In the genomic region with DNA sequence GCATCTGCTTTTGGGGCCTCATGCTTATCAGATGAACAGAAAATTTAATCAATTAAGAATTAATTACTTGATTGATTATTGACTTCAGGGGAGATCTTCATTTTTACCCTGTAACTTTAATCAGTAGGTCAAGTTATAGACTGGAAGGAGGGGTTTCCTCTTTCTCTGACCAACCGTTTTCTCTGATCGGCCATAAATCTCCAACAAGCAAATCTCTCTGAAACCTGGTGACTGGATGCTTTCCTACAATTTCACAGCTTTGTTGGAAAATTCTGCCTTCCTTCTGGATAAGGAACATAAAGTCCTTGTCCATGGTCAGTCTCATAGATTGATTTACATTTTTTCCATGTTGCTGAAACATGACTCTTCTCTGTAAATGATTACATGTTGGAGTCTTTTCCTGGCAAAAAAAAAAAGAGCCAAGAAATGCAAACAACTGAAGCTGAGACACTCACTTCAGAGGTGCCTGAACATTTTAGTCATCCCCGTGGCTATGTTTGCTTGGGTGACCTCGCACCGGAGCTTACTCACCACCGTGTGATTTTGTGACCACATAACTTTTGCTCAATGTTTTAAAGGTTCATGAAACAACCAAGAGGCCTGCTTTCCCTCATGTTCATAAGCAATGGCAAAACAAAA, we compare ENCODE assay signal across 9 cellular contexts. TPM values are rescaled to one million over a fixed set of nuclear protein-coding genes. Genes with fewer than 3 reads are reported as not detected.
DNase-seq lines count a peak whose midpoint lies in the region; ATAC-seq and TF ChIP-seq lines count a peak whose summit lies in the region.
"Had no signal": no experiment of that assay in that cellular context is flagged by ENCODE, and none has a peak within 500 bp of the region (broad histone marks: within the 10 kb centered on the region; RNA-seq: fewer than 3 reads in every experiment).

No MANE protein-coding gene starts in this region.

- H3K9me3 ChIP-seq in osteoblast (ENCODE audit: low read depth, low read length) (no peaks in the 10 kb centered on the region), gastrocnemius medialis (no peaks in the 10 kb centered on the region)

- H3K27me3 ChIP-seq in osteoblast (ENCODE audit: insufficient read depth, low read length): peaks cover 2% of the 10 kb centered on the region
- no peaks in the 10 kb centered on the region for H3K27me3 ChIP-seq in gastrocnemius medialis

- no peaks in the 10 kb centered on the region for H4K20me1 ChIP-seq in osteoblast (ENCODE audit: insufficient read depth, low read length)

- TF ChIP-seq CTCF in osteoblast (IDR thresholded peaks at IDR 0.05; ENCODE audit: extremely low read depth, low read depth, low read length) (no peak), gastrocnemius medialis (IDR thresholded peaks at IDR 0.05 in 4 of 5, conservative IDR thresholded peaks at IDR 0.05 in 1 of 5) (no peak)

- peak overlapping the region; percentile 5 for H3K27ac ChIP-seq in osteoblast (ENCODE audit: low read depth, low read length)
- H3K27ac ChIP-seq in gastrocnemius medialis: no peak overlapping the region

- no peak overlapping the region for H3K4me2 ChIP-seq in osteoblast (ENCODE audit: insufficient read depth, low read length)

- intact Hi-C loops in gastrocnemius medialis (cut with DNase I; ENCODE audit: low total_unique reads) (no loop called here), head of caudate nucleus (cut with DNase I) (no loop called here)

- H3K79me2 ChIP-seq in osteoblast (ENCODE audit: insufficient read depth, low read length): no peaks in the 10 kb centered on the region

- H3K36me3 ChIP-seq in osteoblast (ENCODE audit: insufficient read depth, low read length): no peaks in the 10 kb centered on the region
- no peaks in the 10 kb centered on the region for H3K36me3 ChIP-seq in gastrocnemius medialis

- no peak overlapping the region for H2AFZ ChIP-seq in osteoblast (ENCODE audit: low read length)

- TF ChIP-seq POLR2A in gastrocnemius medialis (IDR thresholded peaks at IDR 0.05): no peak

- DNase-seq in AML-193 (lab: John Stamatoyannopoulos, UW): peak; percentile 26 to 41
- peak; percentile 94 for DNase-seq in M059J (ENCODE audit: low read depth)
- DNase-seq in amniotic stem cell (lab: John Stamatoyannopoulos, UW): peak; percentile 66
- DNase-seq in osteoblast (ENCODE audit: insufficient read length, low spot score, missing footprints): peak; percentile 100
- no peak for DNase-seq in NCI-H510A (lab: John Stamatoyannopoulos, UW)
- no peak for DNase-seq in gastrocnemius medialis
- DNase-seq in head of caudate nucleus: no peak

- in situ Hi-C loops in gastrocnemius medialis (cut with MboI; ENCODE audit: low sequenced_read_pairs in 4 of 4): no loop called here

- ATAC-seq in GM21367 (IDR thresholded peaks at IDR 0.05; ENCODE audit: unreplicated experiment): peak; percentile 79
- ATAC-seq in gastrocnemius medialis: no peak

- no peak overlapping the region for H3K4me3 ChIP-seq in osteoblast (ENCODE audit: insufficient read depth, low read length)
- H3K4me3 ChIP-seq in gastrocnemius medialis: no peak overlapping the region

- peaks cover 12% of the 10 kb centered on the region for H3K4me1 ChIP-seq in osteoblast (ENCODE audit: insufficient read depth, low read length)
- H3K4me1 ChIP-seq in gastrocnemius medialis: no peaks in the 10 kb centered on the region

RNA-seq across cellular contexts. Expression of gene IRF4, which starts 31.0 kb away (rescaled TPM):
- 0.02 TPM in 1 of 2 replicates, not detected in the other for total RNA-seq in M059J (2014; rRNA removed; shearing (Covaris generic))
- total RNA-seq in osteoblast (under 0.01 TPM in 2 replicates), gastrocnemius medialis (under 1 TPM in 3 of 4 donors, not detected in 1; 0.26 to 0.56 (median 0.31) TPM)
- total RNA-seq: endothelial cell of umbilical vein had no signal

Comparison
In these comparisons a context has a peak if more than half of its experiments do, and no peak if none do; other contexts are left out.
1. DNase-seq: peak in AML-193 (2 of 2), M059J (single experiment), amniotic stem cell (single experiment) and osteoblast (single experiment); none in NCI-H510A (single experiment), gastrocnemius medialis (0 of 2) and head of caudate nucleus (0 of 42).